Comparison of ENCODE assay signal across 2 cellular contexts in genomic region chr2:26017464-26018183, GRCh38.
TF ChIP-seq lines count a peak whose summit lies in the region.

No MANE protein-coding gene starts in this region.

TF ChIP-seq in IMR-90, 13 proteins besides CTCF, POLR2A, EP300 and RAD21:
- no peak for TF ChIP-seq MAZ (IDR thresholded peaks at IDR 0.05; ENCODE audit: borderline replicate concordance, low read depth, low read length)
- no peak for TF ChIP-seq CEBPB (IDR thresholded peaks at IDR 0.05; ENCODE audit: low read depth, low read length)
- no peak for TF ChIP-seq ELK1 (IDR thresholded peaks at IDR 0.05; ENCODE audit: borderline replicate concordance, low read depth, low read length)
- TF ChIP-seq SMC3 (IDR thresholded peaks at IDR 0.05; ENCODE audit: low read depth, low read length): no peak
- no peak for TF ChIP-seq CHD1 (IDR thresholded peaks at IDR 0.05; ENCODE audit: low read depth, low read length)
- TF ChIP-seq BHLHE40 (IDR thresholded peaks at IDR 0.05; ENCODE audit: low read depth, low read length): no peak
- no peak for TF ChIP-seq MAFK (IDR thresholded peaks at IDR 0.05; ENCODE audit: low read depth, low read length)
- no peak for TF ChIP-seq RFX5 (IDR thresholded peaks at IDR 0.05; ENCODE audit: low read depth, low read length)
- no peak for TF ChIP-seq USF2 (IDR thresholded peaks at IDR 0.05; ENCODE audit: low read depth, low read length)
- no peak for TF ChIP-seq FOS (IDR thresholded peaks at IDR 0.05; ENCODE audit: low read depth, low read length)
TF ChIP-seq in IMR-90: peak in this region for 0.

TF ChIP-seq in GM12878, 131 proteins besides CTCF, POLR2A, EP300 and RAD21:
- no peak for TF ChIP-seq YBX1 (IDR thresholded peaks at IDR 0.05)
